ENCODE assay signal across 21 cellular contexts in the genomic region with DNA sequence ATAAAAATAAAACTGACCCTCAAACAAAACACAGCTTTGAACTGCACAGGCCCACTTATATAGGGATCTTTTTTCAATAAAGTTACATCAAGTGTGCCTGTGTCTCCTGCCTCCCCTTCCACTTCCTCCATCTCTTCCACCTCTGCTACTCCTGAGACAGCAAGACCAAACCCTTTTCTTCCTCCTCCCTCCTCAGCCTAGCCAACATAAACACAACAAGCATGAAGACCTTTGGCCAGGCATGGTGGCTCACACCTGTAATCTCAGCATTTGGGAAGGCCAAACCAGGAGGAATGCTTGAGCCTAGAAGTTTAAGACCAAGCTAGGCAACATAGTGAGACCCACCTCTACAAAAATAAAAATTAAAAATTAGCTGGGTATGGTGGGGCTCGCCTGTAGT.
DNase-seq lines count a peak whose midpoint lies in the region; ATAC-seq and TF ChIP-seq lines count a peak whose summit lies in the region.
"Had no signal": no experiment of that assay in that cellular context is flagged by ENCODE, and none has a peak within 500 bp of the region (broad histone marks: within the 10 kb centered on the region; RNA-seq: fewer than 3 reads in every experiment).

No MANE protein-coding gene starts in this region.

- no peak for ATAC-seq in activated naive CD8-positive, alpha-beta T cell treated with anti-CD3 and anti-CD28 coated beads, Interleukin-2, amount 50 U/mL, for 24 hours
- no peak for ATAC-seq in activated B cell treated with CpG ODN at 0.5 μM for 24 hours (ENCODE audit: low read depth)
- ATAC-seq in left colon: peak; percentile 93
- ATAC-seq in stimulated activated naive CD8-positive, alpha-beta T cell treated with anti-CD3 and anti-CD28 coated beads, Interleukin-15, amount 100 ng/mL, for 72 hours: no peak
- no peak for ATAC-seq in GM18517 (IDR thresholded peaks at IDR 0.05; ENCODE audit: unreplicated experiment)
- ATAC-seq: activated CD4-positive, CD25-positive, alpha-beta regulatory T cell treated with anti-CD3 and anti-CD28 coated beads, Interleukin-2, amount 50 U/mL, for 24 hours; foreskin keratinocyte; left lobe of liver had no signal

- CTCF ChIA-PET in activated B cell treated with CpG ODN at 0.5 μM for 24 hours (lab: Charles Lee): interaction anchor here (0.9 kb wide), 1 partner anchor 28 kb away, joined by 4 read pairs; no protein-coding TSS in a partner anchor

- DNase-seq in activated naive CD8-positive, alpha-beta T cell treated with anti-CD3 and anti-CD28 coated beads, Interleukin-2, amount 50 U/mL, for 24 hours: no peak
- no peak for DNase-seq in activated B cell treated with CpG ODN at 0.5 μM for 24 hours
- peak in 1 of 2 donors; percentile 39 for DNase-seq in left colon
- DNase-seq in stimulated activated naive CD8-positive, alpha-beta T cell treated with anti-CD3 and anti-CD28 coated beads, Interleukin-15, amount 100 ng/mL, for 72 hours: no peak
- no peak for DNase-seq in RKO (ENCODE audit: low spot score)
- DNase-seq: activated CD8-positive, alpha-beta memory T cell treated with anti-CD3 and anti-CD28 coated beads, Interleukin-2, amount 50 U/mL, for 48 hours; DMS53; effector CD8-positive, alpha-beta T cell; foreskin keratinocyte; GF-D8; NCI-H1048; NCI-H187; NCI-H748 treated with DMSO at 0.1 percent for 48 hours; T1000; thyroid gland had no signal

- no peaks in the 10 kb centered on the region for H3K9me3 Mint-ChIP-seq in activated naive CD8-positive, alpha-beta T cell (ENCODE audit: low read depth)
- no peaks in the 10 kb centered on the region for H3K9me3 Mint-ChIP-seq in activated naive CD8-positive, alpha-beta T cell treated with anti-CD3 and anti-CD28 coated beads, Interleukin-2, amount 50 U/mL, for 24 hours
- no peaks in the 10 kb centered on the region for H3K9me3 Mint-ChIP-seq in activated B cell treated with CpG ODN at 0.5 μM for 24 hours
- no peaks in the 10 kb centered on the region for H3K9me3 Mint-ChIP-seq in stimulated activated naive CD8-positive, alpha-beta T cell treated with anti-CD3 and anti-CD28 coated beads, Interleukin-15, amount 100 ng/mL, for 72 hours
- H3K9me3 Mint-ChIP-seq: mesothelial cell of epicardium, neural crest cell had no signal

- H3K36me3 Mint-ChIP-seq in activated naive CD8-positive, alpha-beta T cell: peaks cover 15% of the 10 kb centered on the region
- peaks cover 67% of the 10 kb centered on the region for H3K36me3 Mint-ChIP-seq in activated naive CD8-positive, alpha-beta T cell treated with anti-CD3 and anti-CD28 coated beads, Interleukin-2, amount 50 U/mL, for 24 hours (ENCODE audit: low read depth)
- peaks cover 93% of the 10 kb centered on the region for H3K36me3 Mint-ChIP-seq in activated B cell treated with CpG ODN at 0.5 μM for 24 hours (ENCODE audit: low read depth)

- no peaks in the 10 kb centered on the region for H3K27me3 Mint-ChIP-seq in activated naive CD8-positive, alpha-beta T cell
- no peaks in the 10 kb centered on the region for H3K27me3 Mint-ChIP-seq in activated naive CD8-positive, alpha-beta T cell treated with anti-CD3 and anti-CD28 coated beads, Interleukin-2, amount 50 U/mL, for 24 hours
- H3K27me3 Mint-ChIP-seq in activated B cell treated with CpG ODN at 0.5 μM for 24 hours: no peaks in the 10 kb centered on the region
- H3K27me3 Mint-ChIP-seq in stimulated activated naive CD8-positive, alpha-beta T cell treated with anti-CD3 and anti-CD28 coated beads, Interleukin-15, amount 100 ng/mL, for 72 hours: no peaks in the 10 kb centered on the region

- TF ChIP-seq CTCF in activated B cell treated with CpG ODN at 0.5 μM for 24 hours (IDR thresholded peaks at IDR 0.05): no peak

- H3K4me1 Mint-ChIP-seq in activated naive CD8-positive, alpha-beta T cell (ENCODE audit: low read depth): peaks cover 33% of the 10 kb centered on the region
- H3K4me1 Mint-ChIP-seq in activated naive CD8-positive, alpha-beta T cell treated with anti-CD3 and anti-CD28 coated beads, Interleukin-2, amount 50 U/mL, for 24 hours: peaks cover 5% of the 10 kb centered on the region
- peaks cover 5% of the 10 kb centered on the region for H3K4me1 Mint-ChIP-seq in activated B cell treated with CpG ODN at 0.5 μM for 24 hours
- peaks cover 29% of the 10 kb centered on the region for H3K4me1 Mint-ChIP-seq in stimulated activated naive CD8-positive, alpha-beta T cell treated with anti-CD3 and anti-CD28 coated beads, Interleukin-15, amount 100 ng/mL, for 72 hours
- H3K4me1 Mint-ChIP-seq: neural crest cell had no signal

- H3K4me3 Mint-ChIP-seq in activated naive CD8-positive, alpha-beta T cell: no peak overlapping the region
- no peak overlapping the region for H3K4me3 Mint-ChIP-seq in activated naive CD8-positive, alpha-beta T cell treated with anti-CD3 and anti-CD28 coated beads, Interleukin-2, amount 50 U/mL, for 24 hours
- H3K4me3 Mint-ChIP-seq in activated B cell treated with CpG ODN at 0.5 μM for 24 hours: no peak overlapping the region
- no peak overlapping the region for H3K4me3 Mint-ChIP-seq in stimulated activated naive CD8-positive, alpha-beta T cell treated with anti-CD3 and anti-CD28 coated beads, Interleukin-15, amount 100 ng/mL, for 72 hours
- H3K4me3 Mint-ChIP-seq: mesothelial cell of epicardium, neural crest cell had no signal

- intact Hi-C loops in activated B cell treated with CpG ODN at 0.5 μM for 24 hours (cut with micrococcal nuclease) (no loop called here), left colon (cut with DNase I, micrococcal nuclease) (no loop called here)

- H3K27ac Mint-ChIP-seq in activated naive CD8-positive, alpha-beta T cell: peak overlapping the region; percentile 89
- no peak overlapping the region for H3K27ac Mint-ChIP-seq in activated naive CD8-positive, alpha-beta T cell treated with anti-CD3 and anti-CD28 coated beads, Interleukin-2, amount 50 U/mL, for 24 hours
- peak overlapping the region; percentile 41 for H3K27ac Mint-ChIP-seq in activated B cell treated with CpG ODN at 0.5 μM for 24 hours
- peak overlapping the region; percentile 10 to 61 for H3K27ac Mint-ChIP-seq in stimulated activated naive CD8-positive, alpha-beta T cell treated with anti-CD3 and anti-CD28 coated beads, Interleukin-15, amount 100 ng/mL, for 72 hours
- H3K27ac Mint-ChIP-seq: mesothelial cell of epicardium had no signal

- POLR2A ChIA-PET in activated B cell treated with CpG ODN at 0.5 μM for 24 hours (lab: Charles Lee): no interaction called here
